In the genomic region with DNA sequence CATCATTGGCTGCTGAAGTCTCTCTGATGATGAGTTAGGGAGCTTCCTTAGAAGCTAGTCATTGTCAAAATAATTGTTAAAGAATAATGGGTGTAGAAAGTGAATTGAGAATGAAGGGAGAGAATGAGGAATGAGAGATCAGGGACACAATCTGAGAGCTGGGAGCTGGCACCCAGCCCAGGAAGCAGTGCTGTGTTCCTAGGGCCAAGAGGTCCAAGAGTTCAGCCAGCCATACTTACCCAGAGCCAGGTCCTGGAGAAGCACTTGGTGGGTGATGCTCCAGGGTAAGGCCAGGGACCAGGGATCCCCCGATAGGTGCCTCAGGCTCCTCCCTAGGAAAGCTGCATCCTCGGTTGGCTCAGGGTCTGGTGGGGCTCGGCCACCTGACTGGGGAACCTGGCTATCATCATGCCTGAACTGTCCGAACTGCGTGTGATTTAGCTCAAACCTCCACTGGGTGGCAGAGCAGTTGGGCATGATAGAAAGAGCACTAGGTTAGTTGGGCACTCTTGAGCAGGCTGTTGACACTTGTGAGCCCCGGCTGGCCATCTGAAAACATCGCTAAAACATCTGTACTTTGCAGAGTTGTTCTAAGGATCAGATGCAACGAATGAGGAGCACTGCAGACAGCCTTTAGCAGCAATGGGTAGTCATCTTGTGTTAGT, we compare ENCODE assay signal across 9 cellular contexts.
A peak's percentile ranks its signal among the peaks of the same experiment; 100 is the strongest.
DNase-seq lines count a peak whose midpoint lies in the region; ATAC-seq and TF ChIP-seq lines count a peak whose summit lies in the region.
"Had no signal": no experiment of that assay in that cellular context is flagged by ENCODE, and none has a peak within 500 bp of the region (broad histone marks: within the 10 kb centered on the region; RNA-seq: fewer than 3 reads in every experiment).

No MANE protein-coding gene starts in this region.

- no peaks in the 10 kb centered on the region for H3K36me3 ChIP-seq in BE2C

- peaks cover 35% of the 10 kb centered on the region for H3K4me1 ChIP-seq in BE2C

- no peaks in the 10 kb centered on the region for H3K9me3 ChIP-seq in BE2C

- no peaks in the 10 kb centered on the region for H3K27me3 ChIP-seq in BE2C

- no peak overlapping the region for H3K4me3 ChIP-seq in BE2C (ENCODE audit: low read depth, low read length)

- no peak for ATAC-seq in HG03108 (IDR thresholded peaks at IDR 0.05; ENCODE audit: unreplicated experiment)
- no peak for ATAC-seq in HG03354 (IDR thresholded peaks at IDR 0.05; ENCODE audit: poor library complexity, severe bottlenecking, unreplicated experiment)
- ATAC-seq: activated T-helper 17 cell treated with anti-CD3 and anti-CD28 coated beads, Interleukin-2, amount 50 U/mL, for 72 hours had no signal

- DNase-seq in BE2C (peak; percentile 39), LHCN-M2 (ENCODE audit: low read depth) (peak; percentile 11), SW480 (ENCODE audit: low spot score) (peak; percentile 16), iPS-NIHi7 (ENCODE audit: extremely low spot score) (peak; percentile 29), HuH-7 (ENCODE audit: low spot score) (no peak), cerebellar nuclear complex (lab: John Stamatoyannopoulos, UW) (no peak)

- peak; percentile 61 for TF ChIP-seq CTCF in BE2C (IDR thresholded peaks at IDR 0.05; ENCODE audit: low read depth, low read length)

Comparison
In these comparisons a context has a peak if more than half of its experiments do, and no peak if none do; other contexts are left out.
1. DNase-seq: peak in BE2C (single experiment), LHCN-M2 (single experiment), SW480 (single experiment) and iPS-NIHi7 (single experiment); none in HuH-7 (single experiment) and cerebellar nuclear complex (0 of 2).